In genomic region chr11:68381716-68382115, GRCh38 we compare ENCODE assay signal across 13 cellular contexts.
A peak's percentile ranks its signal among the peaks of the same experiment; 100 is the strongest.
DNase-seq lines count a peak whose midpoint lies in the region; ATAC-seq and TF ChIP-seq lines count a peak whose summit lies in the region.
"Had no signal": no experiment of that assay in that cellular context is flagged by ENCODE, and none has a peak within 500 bp of the region (broad histone marks: within the 10 kb centered on the region; RNA-seq: fewer than 3 reads in every experiment).

No MANE protein-coding gene starts in this region.

- H3K4me3 ChIP-seq in ascending aorta (peak overlapping the region in 1 of 2 donors; percentile 49), right lobe of liver (no peak overlapping the region), suprapubic skin (peak overlapping the region; percentile 9)
- H3K4me3 ChIP-seq: SJSA1 had no signal

- H3K4me1 ChIP-seq in ascending aorta (peaks cover 28 to 56% of the 10 kb centered on the region in 2 donors), right lobe of liver (peaks cover 2 to 79% (median 36%) of the 10 kb centered on the region in 4 donors), suprapubic skin (peaks cover 49% of the 10 kb centered on the region)

- H3K36me3 ChIP-seq in ascending aorta (peaks cover 6 to 13% of the 10 kb centered on the region in 2 donors), right lobe of liver (peaks cover 0 to 2% (median 0%) of the 10 kb centered on the region in 4 donors), suprapubic skin (peaks cover 7% of the 10 kb centered on the region)

- no peak for TF ChIP-seq POLR2A in right lobe of liver (IDR thresholded peaks at IDR 0.05)
- TF ChIP-seq POLR2A in suprapubic skin (IDR thresholded peaks at IDR 0.05): no peak

- peak; percentile 22 for DNase-seq in LHCN-M2 (ENCODE audit: low read depth)
- no peak for DNase-seq in ascending aorta (ENCODE audit: low spot score in 2 of 2)
- no peak for DNase-seq in right lobe of liver
- no peak for DNase-seq in suprapubic skin (ENCODE audit: low spot score in 2 of 2)
- DNase-seq in activated CD4-positive, alpha-beta T cell treated with anti-CD3 and anti-CD28 coated beads for 1 hour: no peak
- DNase-seq in NK-92 (lab: John Stamatoyannopoulos, UW; ENCODE audit: unreplicated experiment): no peak
- DNase-seq: activated CD4-positive, CD25-positive, alpha-beta regulatory T cell treated with anti-CD3 and anti-CD28 coated beads, Interleukin-2, amount 50 U/mL, for 72 hours; activated effector memory CD4-positive, alpha-beta T cell treated with anti-CD3 and anti-CD28 coated beads, Interleukin-2, amount 50 U/mL, for 16 hours; NCI-H1105; NCI-H510A treated with DMSO at 0.1 percent for 48 hours; stimulated activated naive CD4-positive, alpha-beta T cell treated with Interleukin-2 at 50 U/mL for 16 hours had no signal

- H3K27ac ChIP-seq in ascending aorta: peak overlapping the region; percentile 69 to 78
- peak overlapping the region; percentile 20 to 65 (median 60) for H3K27ac ChIP-seq in right lobe of liver
- peak overlapping the region; percentile 11 for H3K27ac ChIP-seq in suprapubic skin

- ATAC-seq in right lobe of liver (no peak), HG02885 (IDR thresholded peaks at IDR 0.05; ENCODE audit: poor library complexity, unreplicated experiment) (no peak)

- 0% methylated on average over 1 of the region's 4 CpGs for WGBS in right lobe of liver (ENCODE audit: insufficient coverage, low coverage, low lambda C conversion rate, missing lambda C conversion rate)
- WGBS in suprapubic skin: 60% methylated on average over 4 of the region's 4 CpGs

- intact Hi-C loops in ascending aorta (cut with DNase I) (loop anchor here (1.0 to 5.0 kb wide), 3 partner anchors 39 to 111 kb away; partner anchors contain the start of genes C11orf24 and LRP5), right lobe of liver (cut with DNase I) (loop anchor here (10.0 kb wide), 2 partner anchors 67 to 77 kb away; partner anchors contain the start of gene LRP5 (in 1 of the 2))

- H3K9me3 ChIP-seq in ascending aorta: no peaks in the 10 kb centered on the region
- no peaks in the 10 kb centered on the region for H3K9me3 ChIP-seq in right lobe of liver
- H3K9me3 ChIP-seq in suprapubic skin: no peaks in the 10 kb centered on the region
- H3K9me3 ChIP-seq: SJSA1 had no signal

- TF ChIP-seq CTCF in ascending aorta (IDR thresholded peaks at IDR 0.05): peak in 1 of 3 experiments; percentile 11
- no peak for TF ChIP-seq CTCF in right lobe of liver (IDR thresholded peaks at IDR 0.05)
- TF ChIP-seq CTCF in suprapubic skin (IDR thresholded peaks at IDR 0.05): no peak

- TF ChIP-seq EP300 in suprapubic skin (IDR thresholded peaks at IDR 0.05): no peak

- no peaks in the 10 kb centered on the region for H3K27me3 ChIP-seq in ascending aorta
- H3K27me3 ChIP-seq in right lobe of liver: no peaks in the 10 kb centered on the region
- no peaks in the 10 kb centered on the region for H3K27me3 ChIP-seq in suprapubic skin
- H3K27me3 ChIP-seq: SJSA1 had no signal

Comparison
In these comparisons a context has a peak if more than half of its experiments do, and no peak if none do; other contexts are left out.
1. H3K27ac ChIP-seq: peak in every context shown above with its lines; median percentile 74 in ascending aorta; 60 in right lobe of liver; 11 in suprapubic skin.